In the genomic region with DNA sequence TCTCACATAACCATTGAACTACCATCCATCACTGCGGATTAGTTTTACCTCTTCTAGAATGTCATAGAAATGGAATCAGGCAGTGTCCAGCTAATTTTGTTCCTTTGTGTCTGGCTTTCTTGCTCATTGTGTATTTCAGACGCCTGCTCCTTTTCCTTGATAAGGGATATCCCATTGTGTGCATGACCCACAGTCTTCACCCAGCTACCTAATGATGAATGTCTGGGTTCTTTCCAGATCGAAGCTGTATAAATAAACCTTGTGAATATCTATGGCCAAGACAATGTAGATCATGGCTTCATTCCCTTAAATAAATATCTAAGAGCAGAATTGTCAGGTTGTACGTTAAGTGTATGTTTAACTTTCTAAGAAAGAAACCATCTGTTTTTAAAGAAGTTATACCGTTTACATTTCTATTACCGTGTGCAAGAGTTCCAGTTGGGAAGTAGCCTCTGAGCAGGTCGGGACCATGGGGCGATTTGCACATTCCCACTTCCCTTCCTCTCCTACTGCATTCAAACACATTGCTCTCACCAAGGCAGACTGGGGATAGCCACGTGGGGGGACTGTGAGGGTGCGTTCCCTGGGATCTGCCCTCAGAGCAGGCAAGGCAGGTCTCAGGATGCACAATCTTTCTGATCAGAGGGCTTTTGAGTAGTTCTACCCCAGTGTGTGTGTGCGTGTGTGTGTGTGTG, we compare ENCODE assay signal across 37 cellular contexts. TPM values are rescaled to one million over a fixed set of nuclear protein-coding genes. Genes with fewer than 3 reads are reported as not detected.
"Had no signal": no experiment of that assay in that cellular context is flagged by ENCODE, and none has a peak within 500 bp of the region (broad histone marks: within the 10 kb centered on the region; RNA-seq: fewer than 3 reads in every experiment).

No MANE protein-coding gene starts in this region.

- H3K9me3 ChIP-seq: adrenal gland, breast epithelium, colonic mucosa, esophagus squamous epithelium, gastrocnemius medialis, heart left ventricle had no signal

- DNase-seq: activated CD4-positive, alpha-beta memory T cell treated with anti-CD3 and anti-CD28 coated beads for 36 hours; activated CD4-positive, alpha-beta T cell treated with anti-CD3 and anti-CD28 coated beads for 36 hours; activated CD4-positive, alpha-beta T cell treated with anti-CD3 and anti-CD28 coated beads, Interleukin-2, amount 10 ng/mL, durations not matched to agents 24 days and 14 days; activated CD4-positive, CD25-positive, alpha-beta regulatory T cell; activated CD4-positive, CD25-positive, alpha-beta regulatory T cell treated with anti-CD3 and anti-CD28 coated beads, Interleukin-2, amount 50 U/mL, for 72 hours; activated CD8-positive, alpha-beta memory T cell treated with anti-CD3 and anti-CD28 coated beads, Interleukin-2, amount 10 ng/mL, durations not matched to agents 7 days and 5 days; activated CD8-positive, alpha-beta memory T cell treated with anti-CD3 and anti-CD28 coated beads, Interleukin-2, amount 50 U/mL, for 4 hours; activated CD8-positive, alpha-beta T cell treated with anti-CD3 and anti-CD28 coated beads, Interleukin-2, amount 10 ng/mL, durations not matched to agents 7 days and 5 days; activated effector memory CD4-positive, alpha-beta T cell treated with anti-CD3 and anti-CD28 coated beads, Interleukin-2, amount 50 U/mL, for 16 hours; activated naive CD4-positive, alpha-beta T cell treated with anti-CD3 and anti-CD28 coated beads for 36 hours; activated naive CD8-positive, alpha-beta T cell treated with anti-CD3 and anti-CD28 coated beads for 36 hours; activated naive CD8-positive, alpha-beta T cell treated with anti-CD3 and anti-CD28 coated beads, Interleukin-2, amount 50 U/mL, for 24 hours; activated T-cell treated with anti-CD3 and anti-CD28 coated beads, Interleukin-2, amount 50 U/mL, for 1 hour; activated T-cell treated with anti-CD3 and anti-CD28 coated beads, Interleukin-2, amount 50 U/mL, for 48 hours; adrenal gland; amygdala; aorta; central memory CD4-positive, alpha-beta T cell; cerebellar nuclear complex; colonic mucosa; dorsolateral prefrontal cortex; effector memory CD4-positive, alpha-beta T cell; endodermal cell; erythroblast; esophagus squamous epithelium; foreskin fibroblast; gastrocnemius medialis; glutamatergic neuron; heart left ventricle; T-helper 2 cell had no signal

- H3K27me3 ChIP-seq: adrenal gland, breast epithelium, cardiac muscle cell, colonic mucosa, dorsolateral prefrontal cortex, esophagus squamous epithelium, gastrocnemius medialis, heart left ventricle had no signal

- H3K27ac ChIP-seq: adrenal gland, breast epithelium, cardiac muscle cell, colonic mucosa, dorsolateral prefrontal cortex, esophagus squamous epithelium, gastrocnemius medialis, heart left ventricle had no signal

- H3K4me1 ChIP-seq: adrenal gland, breast epithelium, colonic mucosa had no signal

- H3K36me3 ChIP-seq: adrenal gland, breast epithelium, cardiac muscle cell, colonic mucosa, esophagus squamous epithelium, gastrocnemius medialis, heart left ventricle had no signal

- ATAC-seq: activated CD4-positive, alpha-beta T cell treated with anti-CD3 and anti-CD28 coated beads for 36 hours; activated CD8-positive, alpha-beta memory T cell treated with anti-CD3 and anti-CD28 coated beads, Interleukin-2, amount 10 ng/mL, durations not matched to agents 7 days and 5 days; activated CD8-positive, alpha-beta T cell treated with anti-CD3 and anti-CD28 coated beads, Interleukin-2, amount 10 ng/mL, durations not matched to agents 7 days and 5 days; activated naive CD8-positive, alpha-beta T cell treated with anti-CD3 and anti-CD28 coated beads, Interleukin-2, amount 50 U/mL, for 24 hours; gastrocnemius medialis had no signal

- H3K4me3 ChIP-seq: adrenal gland, breast epithelium, cardiac muscle cell, colonic mucosa, dorsolateral prefrontal cortex, esophagus squamous epithelium, gastrocnemius medialis, heart left ventricle had no signal

RNA-seq across cellular contexts. Expression of gene CD93, which starts 13.1 kb away (rescaled TPM):
- total RNA-seq: fibroblast of lung had no signal

RNA-seq across cellular contexts. Expression of gene THBD, which starts 23.6 kb away (rescaled TPM):
- total RNA-seq: activated CD4-positive, alpha-beta memory T cell treated with anti-CD3 and anti-CD28 coated beads for 36 hours; activated CD4-positive, alpha-beta T cell treated with anti-CD3 and anti-CD28 coated beads for 36 hours; activated CD4-positive, alpha-beta T cell treated with anti-CD3 and anti-CD28 coated beads, Interleukin-2, amount 10 ng/mL, durations not matched to agents 24 days and 14 days; activated CD8-positive, alpha-beta memory T cell treated with anti-CD3 and anti-CD28 coated beads for 36 hours; activated CD8-positive, alpha-beta memory T cell treated with anti-CD3 and anti-CD28 coated beads, Interleukin-2, amount 10 ng/mL, durations not matched to agents 7 days and 5 days; activated CD8-positive, alpha-beta T cell treated with anti-CD3 and anti-CD28 coated beads, Interleukin-2, amount 10 ng/mL, durations not matched to agents 7 days and 5 days; activated naive CD4-positive, alpha-beta T cell treated with anti-CD3 and anti-CD28 coated beads for 36 hours; activated naive CD8-positive, alpha-beta T cell treated with anti-CD3 and anti-CD28 coated beads for 36 hours; activated T-helper 1 cell treated with anti-CD3 and anti-CD28 coated beads, Interleukin-12 subunit alpha, Interleukin-12 subunit beta, Interleukin-2, Interleukin-4 antibody, amounts not matched to agents 30 ng/mL and 10 ng/mL and 1 ng/mL, durations not matched to agents 14 hours and 24 hours and 36 hours; activated T-helper 2 cell treated with anti-CD3 and anti-CD28 coated beads, Interferon-gamma antibody, Interleukin-2, Interleukin-4, amounts not matched to agents 10 μg/mL and 5 μg/mL and 100 μg/mL, durations not matched to agents 14 hours and 24 hours and 36 hours; T-helper 1 cell treated with Interleukin-12 subunit alpha and Interleukin-12 subunit beta and Interleukin-4 antibody, amounts not matched to agents 30 ng/mL and 1 ng/mL, for 36 hours had no signal

RNA-seq across cellular contexts. Expression of gene SSTR4, which starts 37.9 kb away (rescaled TPM):
- total RNA-seq: activated CD4-positive, alpha-beta memory T cell treated with anti-CD3 and anti-CD28 coated beads for 36 hours; activated CD4-positive, alpha-beta T cell treated with anti-CD3 and anti-CD28 coated beads for 36 hours; activated CD4-positive, alpha-beta T cell treated with anti-CD3 and anti-CD28 coated beads, Interleukin-2, amount 10 ng/mL, durations not matched to agents 24 days and 14 days; activated CD8-positive, alpha-beta memory T cell treated with anti-CD3 and anti-CD28 coated beads for 36 hours; activated CD8-positive, alpha-beta memory T cell treated with anti-CD3 and anti-CD28 coated beads, Interleukin-2, amount 10 ng/mL, durations not matched to agents 7 days and 5 days; activated CD8-positive, alpha-beta T cell treated with anti-CD3 and anti-CD28 coated beads, Interleukin-2, amount 10 ng/mL, durations not matched to agents 7 days and 5 days; activated naive CD4-positive, alpha-beta T cell treated with anti-CD3 and anti-CD28 coated beads for 36 hours; activated naive CD8-positive, alpha-beta T cell treated with anti-CD3 and anti-CD28 coated beads for 36 hours; activated T-helper 1 cell treated with anti-CD3 and anti-CD28 coated beads, Interleukin-12 subunit alpha, Interleukin-12 subunit beta, Interleukin-2, Interleukin-4 antibody, amounts not matched to agents 30 ng/mL and 10 ng/mL and 1 ng/mL, durations not matched to agents 14 hours and 24 hours and 36 hours; activated T-helper 2 cell treated with anti-CD3 and anti-CD28 coated beads, Interferon-gamma antibody, Interleukin-2, Interleukin-4, amounts not matched to agents 10 μg/mL and 5 μg/mL and 100 μg/mL, durations not matched to agents 14 hours and 24 hours and 36 hours; adrenal gland; aorta; breast epithelium; cardiac muscle cell; colonic mucosa; esophagus squamous epithelium; fibroblast of lung; gastrocnemius medialis; T-helper 1 cell treated with Interleukin-12 subunit alpha and Interleukin-12 subunit beta and Interleukin-4 antibody, amounts not matched to agents 30 ng/mL and 1 ng/mL, for 36 hours had no signal
- polyA plus RNA-seq: adrenal gland, aorta, cardiac muscle cell, fibroblast of lung, heart left ventricle had no signal
